In genomic region chr1:150410582-150411101, GRCh38 we compare ENCODE assay signal across 13 cellular contexts. TPM values are rescaled to one million over a fixed set of nuclear protein-coding genes. Genes with fewer than 3 reads are reported as not detected.
A peak's percentile ranks its signal among the peaks of the same experiment; 100 is the strongest.
DNase-seq lines count a peak whose midpoint lies in the region; ATAC-seq, FAIRE-seq and TF ChIP-seq lines count a peak whose summit lies in the region.
"Had no signal": no experiment of that assay in that cellular context is flagged by ENCODE, and none has a peak within 500 bp of the region (broad histone marks: within the 10 kb centered on the region; RNA-seq: fewer than 3 reads in every experiment).

No MANE protein-coding gene starts in this region.

- peak; percentile 20 for DNase-seq in LHCN-M2 (ENCODE audit: low read depth)
- DNase-seq in astrocyte (ENCODE audit: low read depth), result peak; percentile 36
- no peak for DNase-seq in left lobe of liver (ENCODE audit: low spot score)
- DNase-seq in small intestine, result peak; percentile 84
- DNase-seq in NCI-H446 treated with DMSO at 0.1 percent for 48 hours (lab: John Stamatoyannopoulos, UW), result no peak
- DNase-seq in T-helper 1 cell, result no peak
- no peak for DNase-seq in activated CD8-positive, alpha-beta memory T cell treated with anti-CD3 and anti-CD28 coated beads, Interleukin-2, amount 50 U/mL, for 4 hours
- DNase-seq: DMS153, immature natural killer cell had no signal

- ATAC-seq in left lobe of liver, result peak; percentile 52
- ATAC-seq: GM12878 had no signal

- H3K27me3 ChIP-seq in astrocyte (ENCODE audit: insufficient read depth, low read length) (no peaks in the 10 kb centered on the region), small intestine (ENCODE audit: control insufficient read depth in 2 of 2, insufficient read depth in 2 of 2, low read length in 2 of 2) (no peaks in the 10 kb centered on the region)
- H3K27me3 ChIP-seq: ascending aorta had no signal

- no peak overlapping the region for H3K4me3 ChIP-seq in astrocyte (ENCODE audit: insufficient read depth, low read depth, low read length)
- H3K4me3 ChIP-seq in small intestine (ENCODE audit: low read depth in 1 of 2, low read length in 2 of 2), result no peak overlapping the region
- H3K4me3 ChIP-seq: ascending aorta, GM12878 had no signal

- no peaks in the 10 kb centered on the region for H3K36me3 Mint-ChIP-seq in astrocyte (ENCODE audit: low read depth, unreplicated experiment)
- H3K36me3 Mint-ChIP-seq: immature natural killer cell had no signal

- no peak for TF ChIP-seq CTCF in astrocyte (IDR thresholded peaks at IDR 0.05; ENCODE audit: insufficient read depth, low read depth, low read length)

- H3K4me3 Mint-ChIP-seq in astrocyte (ENCODE audit: unreplicated experiment), result no peak overlapping the region
- H3K4me3 Mint-ChIP-seq: immature natural killer cell had no signal

- H3K36me3 ChIP-seq in astrocyte (ENCODE audit: insufficient read depth, low read length) (no peaks in the 10 kb centered on the region), small intestine (ENCODE audit: control insufficient read depth in 2 of 2, insufficient read depth in 2 of 2, low read length in 2 of 2) (no peaks in the 10 kb centered on the region)
- H3K36me3 ChIP-seq: ascending aorta had no signal

- WGBS in small intestine, 3 donors, result 40 to 63% (median 48%) methylated on average over 6 of the region's 6 CpGs

- H4K20me1 ChIP-seq in astrocyte (ENCODE audit: insufficient read depth, low read length), result peaks cover 61% of the 10 kb centered on the region

- H3K9me3 ChIP-seq in astrocyte (ENCODE audit: insufficient read depth, low read depth, low read length) (no peaks in the 10 kb centered on the region), small intestine (ENCODE audit: control insufficient read depth, low read depth) (no peaks in the 10 kb centered on the region)
- H3K9me3 ChIP-seq: ascending aorta had no signal

- no peaks in the 10 kb centered on the region for H3K9me3 Mint-ChIP-seq in astrocyte (ENCODE audit: unreplicated experiment)
- H3K9me3 Mint-ChIP-seq: immature natural killer cell had no signal

- H3K4me2 ChIP-seq in astrocyte (ENCODE audit: low read length), result no peak overlapping the region

- no peak overlapping the region for H2AFZ ChIP-seq in astrocyte (ENCODE audit: low read depth, low read length)

- peaks cover 67% of the 10 kb centered on the region for H3K79me2 ChIP-seq in astrocyte (ENCODE audit: insufficient read depth, low read length)

- no peak overlapping the region for H3K9ac ChIP-seq in astrocyte (ENCODE audit: low read length)

- no peak overlapping the region for H3K27ac ChIP-seq in astrocyte (ENCODE audit: low read depth, low read length)
- H3K27ac ChIP-seq in small intestine (ENCODE audit: low read depth in 1 of 2, low read length in 1 of 2), result no peak overlapping the region
- H3K27ac ChIP-seq: ascending aorta, epithelial cell of prostate, VCaP had no signal

- FAIRE-seq in astrocyte (lab: Jason Lieb, UNC) (no peak), small intestine (lab: Jason Lieb, UNC) (no peak)
- FAIRE-seq: GM12878 had no signal

- peak overlapping the region; percentile 54 for H3K27ac Mint-ChIP-seq in astrocyte (ENCODE audit: unreplicated experiment)

- H3K27me3 Mint-ChIP-seq in astrocyte (ENCODE audit: low read depth, unreplicated experiment), result no peaks in the 10 kb centered on the region

- H3K4me1 ChIP-seq in astrocyte (ENCODE audit: insufficient read depth, low read length), result no peaks in the 10 kb centered on the region
- H3K4me1 ChIP-seq in small intestine (ENCODE audit: control insufficient read depth in 2 of 2, insufficient read depth in 1 of 2, low read depth in 1 of 2, low read length in 1 of 2), result peaks cover under 1 to 6% of the 10 kb centered on the region in 2 donors

- peaks cover 16% of the 10 kb centered on the region for H3K4me1 Mint-ChIP-seq in astrocyte (ENCODE audit: low read depth, unreplicated experiment)

RNA-seq across cellular contexts. Expression of gene RPRD2, which starts 46.7 kb away (rescaled TPM):
- total RNA-seq in LHCN-M2 (2014; rRNA removed) (10.8 and 13.4 TPM in 2 replicates), astrocyte (25.2 and 26.0 TPM in 2 replicates), left lobe of liver (12.8 TPM)
- 8.3 TPM for polyA plus RNA-seq in LHCN-M2 (2012)
- polyA plus RNA-seq in small intestine, result 10 to 100 TPM in 1 of 3 donors, 1 to 10 TPM in 2; 4.1 to 11.0 (median 6.0) TPM

Comparison
In these comparisons a context has a peak if more than half of its experiments do, and no peak if none do; other contexts are left out.
1. DNase-seq: peak in LHCN-M2 (single experiment), astrocyte (single experiment) and small intestine (single experiment); none in left lobe of liver (single experiment), NCI-H446 treated with DMSO at 0.1 percent for 48 hours (single experiment), T-helper 1 cell (0 of 5) and activated CD8-positive, alpha-beta memory T cell treated with anti-CD3 and anti-CD28 coated beads, Interleukin-2, amount 50 U/mL, for 4 hours (single experiment).